14 cellular contexts compared by ENCODE assay signal in the genomic region with DNA sequence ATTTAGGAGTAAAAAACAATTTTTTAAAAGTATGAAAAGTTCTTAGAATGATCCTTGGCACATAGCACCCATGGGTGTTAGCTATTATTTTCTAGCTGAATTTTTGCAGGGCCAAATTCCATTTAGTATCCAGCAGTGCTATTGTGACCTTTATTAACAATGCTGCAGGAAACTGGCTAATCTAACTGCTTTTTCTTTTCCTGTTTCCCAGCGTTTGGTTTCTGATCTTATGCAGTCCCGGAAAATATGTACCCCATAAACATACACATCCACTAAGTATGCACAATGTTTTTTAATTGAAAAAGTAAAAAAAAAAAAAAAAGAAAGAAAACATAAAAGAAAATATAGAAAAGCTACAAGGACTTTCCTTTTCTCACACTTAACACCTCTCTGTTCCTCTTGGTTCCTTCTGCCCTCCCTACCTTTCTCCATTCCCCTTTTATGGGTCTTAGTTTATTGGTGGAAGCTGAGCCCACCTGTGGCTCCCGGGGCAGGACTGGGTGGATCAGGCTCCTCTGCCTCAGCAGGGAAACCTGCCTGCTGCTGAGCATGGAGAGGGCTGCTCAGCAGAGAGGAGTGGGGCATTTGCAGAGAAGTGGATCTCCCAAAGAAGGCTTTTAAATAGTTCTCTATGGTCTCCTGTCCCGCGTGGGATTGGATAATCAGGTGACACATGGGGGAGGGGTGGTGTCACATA.
"Had no signal": no experiment of that assay in that cellular context is flagged by ENCODE, and none has a peak within 500 bp of the region (broad histone marks: within the 10 kb centered on the region; RNA-seq: fewer than 3 reads in every experiment).

No MANE protein-coding gene starts in this region.

- ATAC-seq: activated CD8-positive, alpha-beta T cell treated with anti-CD3 and anti-CD28 coated beads for 36 hours; body of pancreas; T-cell had no signal

- H3K27ac Mint-ChIP-seq: activated CD4-positive, alpha-beta T cell treated with anti-CD3 and anti-CD28 coated beads, Interleukin-2, amount 10 ng/mL, durations not matched to agents 24 days and 14 days; activated CD8-positive, alpha-beta T cell treated with anti-CD3 and anti-CD28 coated beads for 36 hours; activated naive CD4-positive, alpha-beta T cell treated with anti-CD3 and anti-CD28 coated beads for 36 hours; activated T-cell treated with anti-CD3 and anti-CD28 coated beads, Interleukin-2, amount 50 U/mL, for 24 hours; nephron progenitor cell; stimulated activated naive B cell treated with anti-CD40 and anti-IgM and Interleukin-4, amounts not matched to agents 10 μg/mL and 1 μg/mL and 100 μg/mL, for 72 hours; T-cell had no signal

- H3K4me3 Mint-ChIP-seq: activated CD4-positive, alpha-beta T cell treated with anti-CD3 and anti-CD28 coated beads, Interleukin-2, amount 10 ng/mL, durations not matched to agents 24 days and 14 days; activated CD8-positive, alpha-beta T cell treated with anti-CD3 and anti-CD28 coated beads for 36 hours; activated naive CD4-positive, alpha-beta T cell treated with anti-CD3 and anti-CD28 coated beads for 36 hours; activated T-cell treated with anti-CD3 and anti-CD28 coated beads, Interleukin-2, amount 50 U/mL, for 24 hours; nephron progenitor cell; stimulated activated naive B cell treated with anti-CD40 and anti-IgM and Interleukin-4, amounts not matched to agents 10 μg/mL and 1 μg/mL and 100 μg/mL, for 72 hours; T-cell had no signal

- H3K4me1 Mint-ChIP-seq: activated CD4-positive, alpha-beta T cell treated with anti-CD3 and anti-CD28 coated beads, Interleukin-2, amount 10 ng/mL, durations not matched to agents 24 days and 14 days; nephron progenitor cell; stimulated activated naive B cell treated with anti-CD40 and anti-IgM and Interleukin-4, amounts not matched to agents 10 μg/mL and 1 μg/mL and 100 μg/mL, for 72 hours; T-cell had no signal

- H3K27me3 Mint-ChIP-seq: activated CD8-positive, alpha-beta T cell treated with anti-CD3 and anti-CD28 coated beads for 36 hours; activated T-cell treated with anti-CD3 and anti-CD28 coated beads, Interleukin-2, amount 50 U/mL, for 24 hours had no signal

- H3K27me3 ChIP-seq: body of pancreas, sigmoid colon had no signal

- H3K36me3 ChIP-seq: sigmoid colon had no signal

- H3K27ac ChIP-seq: body of pancreas, sigmoid colon had no signal

- H3K4me3 ChIP-seq: body of pancreas, sigmoid colon had no signal

- H3K36me3 Mint-ChIP-seq: stimulated activated naive B cell treated with anti-CD40 and anti-IgM and Interleukin-4, amounts not matched to agents 10 μg/mL and 1 μg/mL and 100 μg/mL, for 72 hours; T-cell had no signal

- DNase-seq: activated CD4-positive, alpha-beta T cell treated with anti-CD3 and anti-CD28 coated beads, Interleukin-2, amount 10 ng/mL, durations not matched to agents 24 days and 14 days; activated CD8-positive, alpha-beta T cell treated with anti-CD3 and anti-CD28 coated beads for 36 hours; activated naive CD4-positive, alpha-beta T cell treated with anti-CD3 and anti-CD28 coated beads for 36 hours; activated T-cell treated with anti-CD3 and anti-CD28 coated beads, Interleukin-2, amount 50 U/mL, for 24 hours; body of pancreas; caudate nucleus; islet precursor cell; mammary epithelial cell; nephron progenitor cell; nucleus accumbens; sigmoid colon; stimulated activated naive B cell treated with anti-CD40 and anti-IgM and Interleukin-4, amounts not matched to agents 10 μg/mL and 1 μg/mL and 100 μg/mL, for 72 hours; T-cell; T-helper 9 cell had no signal

- H3K9me3 ChIP-seq: body of pancreas, sigmoid colon had no signal

- H3K4me1 ChIP-seq: body of pancreas, sigmoid colon had no signal

- H3K9me3 Mint-ChIP-seq: activated naive CD4-positive, alpha-beta T cell treated with anti-CD3 and anti-CD28 coated beads for 36 hours; activated T-cell treated with anti-CD3 and anti-CD28 coated beads, Interleukin-2, amount 50 U/mL, for 24 hours; nephron progenitor cell; T-cell had no signal
